2 cellular contexts compared by ENCODE assay signal in the genomic region with DNA sequence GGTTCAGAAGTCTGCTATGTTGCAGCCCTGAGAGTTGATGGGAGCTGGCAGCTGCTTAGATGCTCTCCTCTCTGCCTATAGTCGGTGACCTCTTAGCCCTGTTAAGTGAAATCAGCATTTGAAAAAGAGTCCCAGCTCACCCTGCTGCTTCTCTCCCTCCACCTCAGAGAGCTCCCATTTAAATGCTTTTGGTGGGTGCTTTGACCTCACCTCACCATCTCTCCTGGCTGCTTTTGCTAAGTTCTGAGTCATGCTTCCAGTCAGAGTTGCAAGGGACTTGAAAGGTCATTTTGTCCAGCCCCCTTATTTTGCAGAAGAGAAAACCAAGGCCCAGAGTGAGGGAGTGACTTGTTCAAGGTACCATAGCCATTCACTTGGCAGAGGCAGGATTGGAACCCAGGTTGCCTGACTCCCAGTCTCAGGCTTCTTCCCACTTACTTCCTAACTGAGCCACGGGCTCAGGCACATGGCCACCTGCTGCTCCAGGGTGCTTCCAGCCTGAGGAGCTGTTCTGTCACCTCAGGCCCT.
TF ChIP-seq lines count a peak whose summit lies in the region.

No MANE protein-coding gene starts in this region.

TF ChIP-seq in GM12878, 131 proteins besides CTCF, POLR2A, EP300 and RAD21:
- TF ChIP-seq PKNOX1 (IDR thresholded peaks at IDR 0.05) (no peak), STAT3 (IDR thresholded peaks at IDR 0.05; ENCODE audit: low read depth, low read length) (no peak), GATAD2B (conservative IDR thresholded peaks at IDR 0.05; ENCODE audit: low read depth) (no peak), HDAC2 (IDR thresholded peaks at IDR 0.05) (no peak), IRF4 (IDR thresholded peaks at IDR 0.05; ENCODE audit: low read depth, low read length) (no peak), ZBED1 (IDR thresholded peaks at IDR 0.05; ENCODE audit: borderline replicate concordance) (no peak), SMARCA5 (IDR thresholded peaks at IDR 0.05) (no peak), ELK1 (IDR thresholded peaks at IDR 0.05; ENCODE audit: low read depth, low read length) (no peak), KAT2A (conservative IDR thresholded peaks at IDR 0.05; ENCODE audit: control insufficient read depth, low read depth, low read length) (no peak), CHD2 (IDR thresholded peaks at IDR 0.05; ENCODE audit: borderline replicate concordance, low read depth, low read length) (no peak)
- TF ChIP-seq, protein P1, sequence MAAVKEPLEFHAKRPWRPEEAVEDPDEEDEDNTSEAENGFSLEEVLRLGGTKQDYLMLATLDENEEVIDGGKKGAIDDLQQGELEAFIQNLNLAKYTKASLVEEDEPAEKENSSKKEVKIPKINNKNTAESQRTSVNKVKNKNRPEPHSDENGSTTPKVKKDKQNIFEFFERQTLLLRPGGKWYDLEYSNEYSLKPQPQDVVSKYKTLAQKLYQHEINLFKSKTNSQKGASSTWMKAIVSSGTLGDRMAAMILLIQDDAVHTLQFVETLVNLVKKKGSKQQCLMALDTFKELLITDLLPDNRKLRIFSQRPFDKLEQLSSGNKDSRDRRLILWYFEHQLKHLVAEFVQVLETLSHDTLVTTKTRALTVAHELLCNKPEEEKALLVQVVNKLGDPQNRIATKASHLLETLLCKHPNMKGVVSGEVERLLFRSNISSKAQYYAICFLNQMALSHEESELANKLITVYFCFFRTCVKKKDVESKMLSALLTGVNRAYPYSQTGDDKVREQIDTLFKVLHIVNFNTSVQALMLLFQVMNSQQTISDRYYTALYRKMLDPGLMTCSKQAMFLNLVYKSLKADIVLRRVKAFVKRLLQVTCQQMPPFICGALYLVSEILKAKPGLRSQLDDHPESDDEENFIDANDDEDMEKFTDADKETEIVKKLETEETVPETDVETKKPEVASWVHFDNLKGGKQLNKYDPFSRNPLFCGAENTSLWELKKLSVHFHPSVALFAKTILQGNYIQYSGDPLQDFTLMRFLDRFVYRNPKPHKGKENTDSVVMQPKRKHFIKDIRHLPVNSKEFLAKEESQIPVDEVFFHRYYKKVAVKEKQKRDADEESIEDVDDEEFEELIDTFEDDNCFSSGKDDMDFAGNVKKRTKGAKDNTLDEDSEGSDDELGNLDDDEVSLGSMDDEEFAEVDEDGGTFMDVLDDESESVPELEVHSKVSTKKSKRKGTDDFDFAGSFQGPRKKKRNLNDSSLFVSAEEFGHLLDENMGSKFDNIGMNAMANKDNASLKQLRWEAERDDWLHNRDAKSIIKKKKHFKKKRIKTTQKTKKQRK (IDR thresholded peaks at IDR 0.05; ENCODE audit: low read depth, low read length): no peak
- TF ChIP-seq, protein P2, sequence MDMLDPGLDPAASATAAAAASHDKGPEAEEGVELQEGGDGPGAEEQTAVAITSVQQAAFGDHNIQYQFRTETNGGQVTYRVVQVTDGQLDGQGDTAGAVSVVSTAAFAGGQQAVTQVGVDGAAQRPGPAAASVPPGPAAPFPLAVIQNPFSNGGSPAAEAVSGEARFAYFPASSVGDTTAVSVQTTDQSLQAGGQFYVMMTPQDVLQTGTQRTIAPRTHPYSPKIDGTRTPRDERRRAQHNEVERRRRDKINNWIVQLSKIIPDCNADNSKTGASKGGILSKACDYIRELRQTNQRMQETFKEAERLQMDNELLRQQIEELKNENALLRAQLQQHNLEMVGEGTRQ (IDR thresholded peaks at IDR 0.05; ENCODE audit: borderline replicate concordance, low read depth, low read length): no peak

TF ChIP-seq in HepG2, 621 proteins besides CTCF, POLR2A, EP300 and RAD21:
- TF ChIP-seq ZNF614 (CRISPR knock-in tag; IDR thresholded peaks at IDR 0.05; ENCODE audit: borderline replicate concordance) (no peak), ZNF124 (CRISPR knock-in tag; IDR thresholded peaks at IDR 0.05) (no peak), KLF12 (CRISPR knock-in tag; IDR thresholded peaks at IDR 0.05; ENCODE audit: borderline replicate concordance) (no peak), KAT8 (CRISPR knock-in tag; IDR thresholded peaks at IDR 0.05) (no peak), NFIB (CRISPR knock-in tag; IDR thresholded peaks at IDR 0.05; ENCODE audit: borderline replicate concordance) (no peak), NFE2L2 (IDR thresholded peaks at IDR 0.05; ENCODE audit: low read length) (no peak), FOSL2 (CRISPR knock-in tag; IDR thresholded peaks at IDR 0.05) (peak; percentile 39; the same call in 1 of the 2 replicates), KDM5A (IDR thresholded peaks at IDR 0.05; ENCODE audit: borderline replicate concordance, low read length) (no peak)
